ENCODE assay signal across 13 cellular contexts in genomic region chr4:107689912-107690587, GRCh38. TPM values are rescaled to one million over a fixed set of nuclear protein-coding genes. Genes with fewer than 3 reads are reported as not detected.
A peak's percentile ranks its signal among the peaks of the same experiment; 100 is the strongest.
DNase-seq lines count a peak whose midpoint lies in the region; ATAC-seq and TF ChIP-seq lines count a peak whose summit lies in the region.
"Had no signal": no experiment of that assay in that cellular context is flagged by ENCODE, and none has a peak within 500 bp of the region (broad histone marks: within the 10 kb centered on the region; RNA-seq: fewer than 3 reads in every experiment).

No MANE protein-coding gene starts in this region.

- peak overlapping the region; percentile 38 for H3K4me2 ChIP-seq in smooth muscle cell

- H2AFZ ChIP-seq in smooth muscle cell (ENCODE audit: low read depth) = no peak overlapping the region

- ATAC-seq in activated CD4-positive, CD25-positive, alpha-beta regulatory T cell treated with anti-CD3 and anti-CD28 coated beads, Interleukin-2, amount 50 U/mL, for 24 hours = peak; percentile 87 to 94
- no peak for ATAC-seq in HG03520 (IDR thresholded peaks at IDR 0.05; ENCODE audit: unreplicated experiment)
- no peak for ATAC-seq in upper lobe of right lung

- peaks cover 67% of the 10 kb centered on the region for H4K20me1 ChIP-seq in smooth muscle cell (ENCODE audit: low read depth)

- H3K36me3 ChIP-seq in smooth muscle cell (ENCODE audit: low read depth) = peaks cover 16% of the 10 kb centered on the region
- peaks cover 19% of the 10 kb centered on the region for H3K36me3 ChIP-seq in upper lobe of right lung

- H3K9me3 ChIP-seq in smooth muscle cell (replicated peaks; ENCODE audit: low read depth) = no peaks in the 10 kb centered on the region
- no peaks in the 10 kb centered on the region for H3K9me3 ChIP-seq in upper lobe of right lung
- H3K9me3 ChIP-seq: esophagus squamous epithelium had no signal

- intact Hi-C loops in upper lobe of right lung (cut with DNase I) = no loop called here

- H3K27ac ChIP-seq in epithelial cell of prostate (peak overlapping the region; percentile 39), smooth muscle cell (ENCODE audit: low read depth) (peak overlapping the region; percentile 89), upper lobe of right lung (no peak overlapping the region)
- H3K27ac ChIP-seq: esophagus squamous epithelium had no signal

- no peak for DNase-seq in activated CD4-positive, CD25-positive, alpha-beta regulatory T cell treated with anti-CD3 and anti-CD28 coated beads, Interleukin-2, amount 50 U/mL, for 72 hours
- DNase-seq in HT1080 (ENCODE audit: low read depth) (peak; percentile 93), epithelial cell of prostate (ENCODE audit: low read depth, low spot score) (peak; percentile 79), smooth muscle cell (lab: John Stamatoyannopoulos, UW; ENCODE audit: unreplicated experiment) (no peak), upper lobe of right lung (no peak)
- DNase-seq in NK-92 treated with Interleukin-12 subunit alpha and Interleukin-12 subunit beta, amount 100 ng/mL, for 24 hours (lab: John Stamatoyannopoulos, UW) = no peak
- DNase-seq: 8988T; activated gamma-delta T cell treated with Interleukin-2 at 50 U/mL for 16 hours; esophagus squamous epithelium; naive thymus-derived CD4-positive, alpha-beta T cell; NCI-H187 had no signal

- H3K4me3 ChIP-seq in smooth muscle cell = no peak overlapping the region
- H3K4me3 ChIP-seq in upper lobe of right lung = no peak overlapping the region
- H3K4me3 ChIP-seq: esophagus squamous epithelium had no signal

- H3K4me1 ChIP-seq in smooth muscle cell (ENCODE audit: low read depth) (no peaks in the 10 kb centered on the region), upper lobe of right lung (peaks cover 6% of the 10 kb centered on the region)

- TF ChIP-seq CTCF in smooth muscle cell (IDR thresholded peaks at IDR 0.05; ENCODE audit: borderline replicate concordance, insufficient read depth, poor library complexity, severe bottlenecking) (no peak), upper lobe of right lung (IDR thresholded peaks at IDR 0.05) (no peak)

- peak overlapping the region; percentile 35 for H3K9ac ChIP-seq in smooth muscle cell (ENCODE audit: low read depth)

- H3F3A ChIP-seq in smooth muscle cell (ENCODE audit: low read depth) = peaks cover 14% of the 10 kb centered on the region

- peaks cover 90% of the 10 kb centered on the region for H3K79me2 ChIP-seq in smooth muscle cell (ENCODE audit: low read depth)

- no peaks in the 10 kb centered on the region for H3K27me3 ChIP-seq in smooth muscle cell (ENCODE audit: low read depth)
- H3K27me3 ChIP-seq in upper lobe of right lung = no peaks in the 10 kb centered on the region
- H3K27me3 ChIP-seq: esophagus squamous epithelium had no signal

- 45% methylated on average over 2 of the region's 2 CpGs for WGBS in smooth muscle cell (ENCODE audit: low lambda C conversion rate)

RNA-seq across cellular contexts. Expression of gene PAPSS1, which starts 30.0 kb away (rescaled TPM):
- total RNA-seq in HT1080 (2014; rRNA removed; shearing (Covaris generic)) = 39.6 and 48.9 TPM in 2 replicates
- polyA plus RNA-seq in HT1080 (2015; cell fraction: cytosol; rRNA removed) = 43.8 and 52.6 TPM in 2 replicates
- 80.2 and 85.3 TPM in 2 replicates for polyA plus RNA-seq in HT1080 (2015; cell fraction: nucleus; rRNA removed)
- total RNA-seq in smooth muscle cell (188 and 206 TPM in 2 replicates), upper lobe of right lung (70.8 TPM)
- 141 and 198 TPM in 2 replicates for polyA plus RNA-seq in smooth muscle cell

Comparison
In these comparisons a context has a peak if more than half of its experiments do, and no peak if none do; other contexts are left out.
1. ATAC-seq: peak in activated CD4-positive, CD25-positive, alpha-beta regulatory T cell treated with anti-CD3 and anti-CD28 coated beads, Interleukin-2, amount 50 U/mL, for 24 hours (2 of 2); none in HG03520 (single experiment) and upper lobe of right lung (single experiment).
2. DNase-seq: peak in HT1080 (single experiment) and epithelial cell of prostate (single experiment); none in activated CD4-positive, CD25-positive, alpha-beta regulatory T cell treated with anti-CD3 and anti-CD28 coated beads, Interleukin-2, amount 50 U/mL, for 72 hours (single experiment), smooth muscle cell (single experiment), NK-92 treated with Interleukin-12 subunit alpha and Interleukin-12 subunit beta, amount 100 ng/mL, for 24 hours (single experiment) and upper lobe of right lung (single experiment).